27 cellular contexts compared by ENCODE assay signal in the genomic region with DNA sequence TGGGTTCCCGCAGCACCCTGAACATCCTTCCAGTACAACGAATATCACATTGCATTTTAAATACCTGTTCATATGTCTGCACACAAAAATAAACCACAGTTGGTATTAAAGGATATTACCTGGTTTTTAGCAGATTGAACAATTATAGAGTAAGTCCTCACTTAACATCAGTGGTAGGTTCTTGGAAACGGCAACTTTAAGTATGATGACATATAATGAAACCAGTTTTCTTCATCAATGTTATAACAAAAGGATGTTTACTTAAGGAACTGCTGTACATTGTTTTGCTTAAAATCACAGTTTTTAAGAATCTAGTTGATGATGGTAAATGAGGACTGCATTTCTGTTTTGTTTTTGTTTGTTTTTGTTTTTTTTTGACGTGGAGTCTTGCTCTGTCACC.
"Had no signal": no experiment of that assay in that cellular context is flagged by ENCODE, and none has a peak within 500 bp of the region (broad histone marks: within the 10 kb centered on the region; RNA-seq: fewer than 3 reads in every experiment).

No MANE protein-coding gene starts in this region.

- H3K4me1 Mint-ChIP-seq: activated naive CD4-positive, alpha-beta T cell treated with anti-CD3 and anti-CD28 coated beads, Interleukin-2, amount 50 U/mL, for 24 hours; immature natural killer cell had no signal

- H3K9me3 Mint-ChIP-seq: activated naive CD4-positive, alpha-beta T cell treated with anti-CD3 and anti-CD28 coated beads, Interleukin-2, amount 50 U/mL, for 24 hours; nephron had no signal

- ATAC-seq: heart left ventricle; left colon; right cardiac atrium; stimulated activated naive CD8-positive, alpha-beta T cell treated with anti-CD3 and anti-CD28 coated beads, Interleukin-15, Interleukin-2, amounts not matched to agents 100 U/mL and 50 U/mL, for 24 hours had no signal

- H3K36me3 Mint-ChIP-seq: brain had no signal

- FAIRE-seq: kidney had no signal

- H3K4me3 Mint-ChIP-seq: activated naive CD4-positive, alpha-beta T cell treated with anti-CD3 and anti-CD28 coated beads, Interleukin-2, amount 50 U/mL, for 24 hours; immature natural killer cell; nephron had no signal

- H3K4me3 ChIP-seq: cardiac muscle cell, colonic mucosa, dorsolateral prefrontal cortex, heart left ventricle, spleen, testis, transverse colon had no signal

- H3K9me3 ChIP-seq: colonic mucosa, heart left ventricle, spleen, testis, transverse colon had no signal

- H3K27me3 ChIP-seq: cardiac muscle cell, colonic mucosa, dorsolateral prefrontal cortex, heart left ventricle, spleen, testis, transverse colon had no signal

- H3K27me3 Mint-ChIP-seq: activated naive CD4-positive, alpha-beta T cell treated with anti-CD3 and anti-CD28 coated beads, Interleukin-2, amount 50 U/mL, for 24 hours had no signal

- DNase-seq: activated CD4-positive, CD25-positive, alpha-beta regulatory T cell treated with anti-CD3 and anti-CD28 coated beads, Interleukin-2, amount 50 U/mL, for 72 hours; activated gamma-delta T cell treated with Interleukin-2 at 50 U/mL for 16 hours; activated T-cell treated with anti-CD3 and anti-CD28 coated beads for 4 hours; aorta; cerebellar nuclear complex; colonic mucosa; dorsolateral prefrontal cortex; effector memory CD4-positive, alpha-beta T cell; foreskin fibroblast; heart left ventricle; hypothalamus; immature natural killer cell; kidney; left colon; mammary epithelial cell; posterior cingulate gyrus; right cardiac atrium; spleen; stimulated activated CD4-positive, alpha-beta T cell treated with anti-CD3 and anti-CD28 coated beads, Interleukin-2, amount 100 ng/mL, for 48 hours; stimulated activated naive CD8-positive, alpha-beta T cell treated with anti-CD3 and anti-CD28 coated beads, Interleukin-15, Interleukin-2, amounts not matched to agents 100 U/mL and 50 U/mL, for 24 hours; T1000; testis; transverse colon had no signal

- H3K27ac Mint-ChIP-seq: activated naive CD4-positive, alpha-beta T cell treated with anti-CD3 and anti-CD28 coated beads, Interleukin-2, amount 50 U/mL, for 24 hours; brain; immature natural killer cell; nephron had no signal

- H3K4me1 ChIP-seq: colonic mucosa, spleen, testis, transverse colon had no signal

- H3K36me3 ChIP-seq: cardiac muscle cell, colonic mucosa, transverse colon had no signal

- H3K27ac ChIP-seq: cardiac muscle cell, colonic mucosa, dorsolateral prefrontal cortex, heart left ventricle, spleen, testis, transverse colon had no signal
